Comparison of ENCODE assay signal across 19 cellular contexts in the genomic region with DNA sequence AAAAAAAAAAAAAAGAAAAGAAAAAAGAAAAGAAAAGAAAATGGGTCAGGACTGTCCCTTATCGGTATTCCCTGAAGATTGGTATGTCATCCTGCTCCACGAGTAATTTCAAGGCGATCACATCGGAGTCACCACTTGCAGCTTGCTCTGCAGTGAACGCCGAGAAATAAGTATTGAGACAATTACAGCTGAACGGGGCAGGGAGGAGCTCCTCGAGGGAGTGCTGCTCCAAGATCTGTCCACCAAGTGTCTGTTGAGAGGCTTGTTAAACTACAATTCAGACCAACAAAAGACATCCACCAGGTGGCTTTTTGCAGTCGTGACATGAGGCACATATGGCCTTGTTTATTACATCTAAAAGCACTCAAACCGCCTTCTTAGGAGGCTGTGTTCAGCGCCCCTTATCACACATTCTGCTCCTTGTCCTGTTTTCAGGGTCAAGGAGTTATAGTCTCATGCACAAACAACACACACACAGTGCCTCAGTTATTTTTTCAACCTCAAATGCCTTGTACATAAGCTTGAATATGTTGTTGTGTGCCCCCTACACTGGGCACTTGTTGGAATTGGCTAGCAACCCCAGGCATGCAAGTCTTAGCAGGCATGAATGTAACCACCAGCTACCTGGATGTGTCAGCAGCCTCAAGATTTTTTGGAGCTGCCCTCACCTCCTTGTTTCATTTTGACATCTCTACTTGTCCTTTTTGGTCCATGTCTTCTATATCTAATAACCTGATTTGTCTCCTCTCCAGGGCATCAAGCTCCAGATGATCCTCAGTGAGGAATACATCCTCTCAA. TPM values are rescaled to one million over a fixed set of nuclear protein-coding genes. Genes with fewer than 3 reads are reported as not detected.
A peak's percentile ranks its signal among the peaks of the same experiment; 100 is the strongest.
DNase-seq lines count a peak whose midpoint lies in the region; ATAC-seq and TF ChIP-seq lines count a peak whose summit lies in the region.
"Had no signal": no experiment of that assay in that cellular context is flagged by ENCODE, and none has a peak within 500 bp of the region (broad histone marks: within the 10 kb centered on the region; RNA-seq: fewer than 3 reads in every experiment).

No MANE protein-coding gene starts in this region.

- H3K9me3 Mint-ChIP-seq in activated CD4-positive, alpha-beta T cell treated with anti-CD3 and anti-CD28 coated beads, Interleukin-2, amount 10 ng/mL, durations not matched to agents 7 days and 5 days = no peaks in the 10 kb centered on the region

- 13 to 21% methylated on average over 11 of the region's 11 CpGs for WGBS in GM23248 (ENCODE audit: low coverage in 1 of 2, low lambda C conversion rate in 2 of 2, missing lambda C conversion rate in 2 of 2), 2 experiments
- 29% methylated on average over 9 of the region's 11 CpGs for WGBS in SK-N-SH (ENCODE audit: low lambda C conversion rate)
- no CpG with 5 or more reads among the region's 11 CpGs for WGBS in mesendoderm (ENCODE audit: extremely low coverage, insufficient coverage, low lambda C conversion rate)

- in situ Hi-C loops in GM23248 (cut with MboI) (no loop called here), brain microvascular endothelial cell (cut with HindIII; ENCODE audit: low pct_ligation_motif_present, low sequenced_read_pairs) (no loop called here)

- H3K27ac Mint-ChIP-seq in activated CD4-positive, alpha-beta T cell treated with anti-CD3 and anti-CD28 coated beads, Interleukin-2, amount 10 ng/mL, durations not matched to agents 7 days and 5 days = peak overlapping the region; percentile 10

- TF ChIP-seq EP300 in SK-N-SH (IDR thresholded peaks at IDR 0.05; ENCODE audit: borderline replicate concordance in 1 of 2, low read depth in 1 of 2, low read length in 1 of 2) = no peak

- peak; percentile 35 for DNase-seq in activated CD4-positive, alpha-beta T cell treated with anti-CD3 and anti-CD28 coated beads, Interleukin-2, amount 10 ng/mL, durations not matched to agents 7 days and 5 days
- no peak for DNase-seq in activated CD4-positive, alpha-beta T cell treated with anti-CD3 and anti-CD28 coated beads, Interleukin-2, amount 50 U/mL, for 48 hours
- DNase-seq in GM23248 (peak; percentile 8), SK-N-SH (no peak), mesendoderm (peak; percentile 41), ureter (ENCODE audit: low spot score) (no peak), brain microvascular endothelial cell (no peak)
- DNase-seq: activated CD8-positive, alpha-beta memory T cell treated with anti-CD3 and anti-CD28 coated beads, Interleukin-2, amount 50 U/mL, for 4 hours; adrenal gland; COR-L47; MG63; NCI-H2081 treated with DMSO at 0.1 percent for 48 hours; stimulated activated CD4-positive, alpha-beta T cell treated with anti-CD3 and anti-CD28 coated beads, Interleukin-4, amount 100 ng/mL, for 24 hours had no signal

- no peak overlapping the region for H4K5ac ChIP-seq in mesendoderm (ENCODE audit: low read length)

- H3K27me3 ChIP-seq in GM23248 (replicated peaks; ENCODE audit: insufficient read depth) = peaks cover 20% of the 10 kb centered on the region; the same call in 1 of the 2 replicates
- peaks cover 11% of the 10 kb centered on the region for H3K27me3 ChIP-seq in SK-N-SH (ENCODE audit: insufficient read depth)
- no peaks in the 10 kb centered on the region for H3K27me3 ChIP-seq in mesendoderm (ENCODE audit: insufficient read depth, low read length, poor library complexity)
- peaks cover 2% of the 10 kb centered on the region for H3K27me3 ChIP-seq in brain microvascular endothelial cell (replicated peaks)
- H3K27me3 ChIP-seq: adrenal gland, MG63 had no signal

- H3K23ac ChIP-seq in mesendoderm (ENCODE audit: low read length) = no peak overlapping the region

- H3K9me3 ChIP-seq in GM23248 (ENCODE audit: low read depth) (no peaks in the 10 kb centered on the region), SK-N-SH (no peaks in the 10 kb centered on the region)
- H3K9me3 ChIP-seq: adrenal gland, MG63 had no signal

- no peak overlapping the region for H2BK120ac ChIP-seq in mesendoderm (ENCODE audit: low read depth, low read length)

- H2AFZ ChIP-seq in GM23248 (no peak overlapping the region), SK-N-SH (ENCODE audit: low read depth) (no peak overlapping the region; the same call in 1 of the 2 replicates)

- TF ChIP-seq RAD21 in SK-N-SH (IDR thresholded peaks at IDR 0.05; ENCODE audit: low read length) = no peak

- H4K20me1 ChIP-seq in GM23248 (ENCODE audit: insufficient read depth) (no peaks in the 10 kb centered on the region), SK-N-SH (ENCODE audit: insufficient read depth) (no peaks in the 10 kb centered on the region)

- no peak overlapping the region for H3K4me3 ChIP-seq in GM23248
- peak overlapping the region; percentile 1 to 17; a peak in 3 of 4 replicates for H3K4me3 ChIP-seq in SK-N-SH (ENCODE audit: low read depth in 2 of 2, low read length in 1 of 2)
- no peak overlapping the region for H3K4me3 ChIP-seq in mesendoderm (ENCODE audit: low read length)
- H3K4me3 ChIP-seq in brain microvascular endothelial cell (ENCODE audit: low read depth, low read length) = no peak overlapping the region
- H3K4me3 ChIP-seq: adrenal gland, MG63, SK-N-MC had no signal

- no peak for ATAC-seq in GM21529 (IDR thresholded peaks at IDR 0.05; ENCODE audit: unreplicated experiment)

- POLR2A ChIA-PET in activated CD4-positive, alpha-beta T cell treated with anti-CD3 and anti-CD28 coated beads, Interleukin-2, amount 10 ng/mL, durations not matched to agents 7 days and 5 days (lab: Charles Lee) = interaction anchor here (0.5 to 0.6 kb wide), 2 partner anchors 17 to 34 kb away, joined by 3 to 4 read pairs; no protein-coding TSS in a partner anchor
- POLR2A ChIA-PET in SK-N-SH (lab: Yijun Ruan, JAX) = interaction anchor here (0.5 kb wide), 1 partner anchor 433 kb away, joined by 6 read pairs; no protein-coding TSS in a partner anchor

- no peak overlapping the region for H2AK5ac ChIP-seq in mesendoderm (ENCODE audit: low read length)

- H3K79me2 ChIP-seq in GM23248 (ENCODE audit: insufficient read depth) (no peaks in the 10 kb centered on the region), SK-N-SH (ENCODE audit: insufficient read depth) (no peaks in the 10 kb centered on the region), mesendoderm (ENCODE audit: control insufficient read depth, insufficient read depth, low read length) (no peaks in the 10 kb centered on the region)

- no peak overlapping the region for H2BK15ac ChIP-seq in mesendoderm (replicated peaks; ENCODE audit: low read depth)

- H3K4me1 ChIP-seq in GM23248 (ENCODE audit: insufficient read depth) (no peaks in the 10 kb centered on the region), SK-N-SH (ENCODE audit: control insufficient read depth in 1 of 2, insufficient read depth in 2 of 2, low read depth in 1 of 2, low read length in 1 of 2) (no peaks in the 10 kb centered on the region), mesendoderm (ENCODE audit: control insufficient read depth, low read depth, low read length) (peaks cover 5% of the 10 kb centered on the region)

- peak overlapping the region; percentile 28 for H3K4me2 ChIP-seq in GM23248 (ENCODE audit: unreplicated experiment)
- H3K4me2 ChIP-seq in SK-N-SH = peak overlapping the region; percentile 64
- H3K4me2 ChIP-seq in mesendoderm (ENCODE audit: low read length) = no peak overlapping the region

- H3K79me1 ChIP-seq in mesendoderm (ENCODE audit: low read length) = no peaks in the 10 kb centered on the region

- H3K36me3 Mint-ChIP-seq in activated CD4-positive, alpha-beta T cell treated with anti-CD3 and anti-CD28 coated beads, Interleukin-2, amount 10 ng/mL, durations not matched to agents 7 days and 5 days (ENCODE audit: low read depth) = peaks cover 3% of the 10 kb centered on the region
- H3K36me3 Mint-ChIP-seq: mesothelial cell of epicardium had no signal

- no peaks in the 10 kb centered on the region for H3K9me2 ChIP-seq in GM23248 (ENCODE audit: insufficient read depth)
- H3K9me2 ChIP-seq in SK-N-SH = no peaks in the 10 kb centered on the region

- no peak overlapping the region for H2BK5ac ChIP-seq in mesendoderm (ENCODE audit: low read length)

- no peaks in the 10 kb centered on the region for H3K27me3 Mint-ChIP-seq in activated CD4-positive, alpha-beta T cell treated with anti-CD3 and anti-CD28 coated beads, Interleukin-2, amount 10 ng/mL, durations not matched to agents 7 days and 5 days

- TF ChIP-seq CTCF in SK-N-SH (IDR thresholded peaks at IDR 0.05) = no peak
- TF ChIP-seq CTCF in brain microvascular endothelial cell (IDR thresholded peaks at IDR 0.05; ENCODE audit: low read depth, low read length, missing control alignments) = no peak

- H3K56ac ChIP-seq in mesendoderm (ENCODE audit: low read length) = peak overlapping the region; percentile 26

- H3K4me3 Mint-ChIP-seq in activated CD4-positive, alpha-beta T cell treated with anti-CD3 and anti-CD28 coated beads, Interleukin-2, amount 10 ng/mL, durations not matched to agents 7 days and 5 days = no peak overlapping the region
- H3K4me3 Mint-ChIP-seq: mesothelial cell of epicardium had no signal

- no peak overlapping the region for H3K18ac ChIP-seq in mesendoderm (ENCODE audit: low read length)

- CTCF ChIA-PET in activated CD4-positive, alpha-beta T cell treated with anti-CD3 and anti-CD28 coated beads, Interleukin-2, amount 10 ng/mL, durations not matched to agents 7 days and 5 days (lab: Charles Lee) = interaction anchor here (0.8 to 9.6 kb wide), 14 partner anchors 8 to 228 kb away, joined by 3 to 102 read pairs (median 5); a partner anchor contains a TSS
- CTCF ChIA-PET in SK-N-SH (lab: Yijun Ruan, JAX) = interaction anchor here (1.2 kb wide), 1 partner anchor 17 kb away, joined by 4 read pairs; no protein-coding TSS in a partner anchor

- H3F3A ChIP-seq in GM23248 (ENCODE audit: insufficient read depth) (no peaks in the 10 kb centered on the region), SK-N-SH (replicated peaks; ENCODE audit: insufficient read depth) (peaks cover 3% of the 10 kb centered on the region)

- no peak overlapping the region for H4K8ac ChIP-seq in mesendoderm (ENCODE audit: low read depth, low read length)

- no peak overlapping the region for H3K27ac ChIP-seq in GM23248
- H3K27ac ChIP-seq in SK-N-SH (ENCODE audit: low read depth in 2 of 2, low read length in 1 of 2) = no peak overlapping the region
- H3K27ac ChIP-seq in mesendoderm (ENCODE audit: low read depth, low read length) = no peak overlapping the region
- H3K27ac ChIP-seq in brain microvascular endothelial cell = no peak overlapping the region
- H3K27ac ChIP-seq: adrenal gland, SK-N-MC had no signal

- H3K9ac ChIP-seq in GM23248 (no peak overlapping the region), SK-N-SH (no peak overlapping the region), mesendoderm (ENCODE audit: low read length) (no peak overlapping the region)

- peaks cover 31% of the 10 kb centered on the region for H3K4me1 Mint-ChIP-seq in activated CD4-positive, alpha-beta T cell treated with anti-CD3 and anti-CD28 coated beads, Interleukin-2, amount 10 ng/mL, durations not matched to agents 7 days and 5 days

- H3K36me3 ChIP-seq in GM23248 (ENCODE audit: low read depth) (no peaks in the 10 kb centered on the region), SK-N-SH (replicated peaks in 1 of 2; ENCODE audit: control insufficient read depth in 1 of 2, insufficient read depth in 2 of 2, low read length in 1 of 2) (no peaks in the 10 kb centered on the region), mesendoderm (ENCODE audit: control insufficient read depth, insufficient read depth, low read length) (no peaks in the 10 kb centered on the region), brain microvascular endothelial cell (replicated peaks) (no peaks in the 10 kb centered on the region)
- H3K36me3 ChIP-seq: adrenal gland, MG63 had no signal

- no peak overlapping the region for H3K4ac ChIP-seq in mesendoderm (ENCODE audit: low read depth, low read length)

RNA-seq across cellular contexts. Expression of a gene that starts 13.0 kb away (rescaled TPM):
- 100 to 1,000 TPM; 294 to 309 TPM for total RNA-seq in activated CD4-positive, alpha-beta T cell treated with anti-CD3 and anti-CD28 coated beads, Interleukin-2, amount 10 ng/mL, durations not matched to agents 7 days and 5 days
- total RNA-seq in GM23248 (2014; rRNA removed; shearing (Covaris generic)) = not detected in 2 replicates
- polyA plus RNA-seq in GM23248 (2016; fragmentation: Nextera tagmentation; extraction: Ambion mirVana) (0.28 TPM in 1 of 2 replicates, not detected in the other), SK-N-SH (2012; rRNA removed) (not detected in 2 replicates)
- not detected in 2 replicates for polyA plus RNA-seq in SK-N-SH (2012; cell fraction: cytosol; rRNA removed)
- not detected in 2 replicates for polyA plus RNA-seq in SK-N-SH (2012; cell fraction: nucleus; rRNA removed)
- 2.5 TPM for polyA plus RNA-seq in mesendoderm (2013, experiment 1 of 2)
- 2.7 TPM for polyA plus RNA-seq in mesendoderm (2013, experiment 2 of 2)
- 6.0 TPM for total RNA-seq in ureter
- total RNA-seq: endothelial cell of umbilical vein, glomerular endothelial cell had no signal
- polyA plus RNA-seq: AG04450, endothelial cell of umbilical vein had no signal

RNA-seq across cellular contexts. Expression of a gene that starts 14.4 kb away (rescaled TPM):
- 10 to 100 TPM; 12.8 to 13.4 TPM for total RNA-seq in activated CD4-positive, alpha-beta T cell treated with anti-CD3 and anti-CD28 coated beads, Interleukin-2, amount 10 ng/mL, durations not matched to agents 7 days and 5 days
- total RNA-seq in GM23248 (2014; rRNA removed; shearing (Covaris generic)) = not detected in 2 replicates
- polyA plus RNA-seq in GM23248 (2016; fragmentation: Nextera tagmentation; extraction: Ambion mirVana) (not detected in 2 replicates), SK-N-SH (2012; rRNA removed) (not detected in 2 replicates)
- polyA plus RNA-seq in SK-N-SH (2012; cell fraction: cytosol; rRNA removed) = not detected in 2 replicates
- not detected in 2 replicates for polyA plus RNA-seq in SK-N-SH (2012; cell fraction: nucleus; rRNA removed)
- polyA plus RNA-seq in mesendoderm (2013, experiment 1 of 2) = 0.06 TPM
- polyA plus RNA-seq in mesendoderm (2013, experiment 2 of 2) = 0.07 TPM
- 24.0 TPM for total RNA-seq in ureter
- total RNA-seq: endothelial cell of umbilical vein, glomerular endothelial cell, mesothelial cell of epicardium had no signal
- polyA plus RNA-seq: AG04450, endothelial cell of umbilical vein had no signal

Comparison
In these comparisons a context has a peak if more than half of its experiments do, and no peak if none do; other contexts are left out.
1. DNase-seq: peak in activated CD4-positive, alpha-beta T cell treated with anti-CD3 and anti-CD28 coated beads, Interleukin-2, amount 10 ng/mL, durations not matched to agents 7 days and 5 days (single experiment), GM23248 (single experiment) and mesendoderm (single experiment); none in activated CD4-positive, alpha-beta T cell treated with anti-CD3 and anti-CD28 coated beads, Interleukin-2, amount 50 U/mL, for 48 hours (0 of 2), SK-N-SH (single experiment), ureter (single experiment) and brain microvascular endothelial cell (single experiment).
2. H3K4me3 ChIP-seq: peak in SK-N-SH (2 of 2); none in GM23248 (single experiment), mesendoderm (single experiment) and brain microvascular endothelial cell (single experiment).
3. RNA of a gene that starts 13.0 kb away (total RNA-seq): 294 to 309 TPM in activated CD4-positive, alpha-beta T cell treated with anti-CD3 and anti-CD28 coated beads, Interleukin-2, amount 10 ng/mL, durations not matched to agents 7 days and 5 days; 6.0 TPM in ureter (single experiment) and not detected in GM23248; every median in the first group is over 10 times any median in the second.
4. RNA of a gene that starts 14.4 kb away (total RNA-seq): 24.0 TPM in ureter (single experiment) and 12.8 to 13.4 TPM in activated CD4-positive, alpha-beta T cell treated with anti-CD3 and anti-CD28 coated beads, Interleukin-2, amount 10 ng/mL, durations not matched to agents 7 days and 5 days; not detected in GM23248; every median in the first group is over 10 times any median in the second.